Comparison of ENCODE assay signal across 20 cellular contexts in genomic region chr3:115551091-115551490, GRCh38.
DNase-seq lines count a peak whose midpoint lies in the region; ATAC-seq lines count a peak whose summit lies in the region.
"Had no signal": no experiment of that assay in that cellular context is flagged by ENCODE, and none has a peak within 500 bp of the region (broad histone marks: within the 10 kb centered on the region; RNA-seq: fewer than 3 reads in every experiment).

No MANE protein-coding gene starts in this region.

- H3K4me3 Mint-ChIP-seq in activated CD4-positive, alpha-beta memory T cell treated with anti-CD3 and anti-CD28 coated beads for 36 hours: no peak overlapping the region
- H3K4me3 Mint-ChIP-seq: CD4-positive, alpha-beta memory T cell had no signal

- DNase-seq in NCI-H748 (lab: John Stamatoyannopoulos, UW; ENCODE audit: unreplicated experiment) (peak; percentile 17), NCI-H748 treated with DMSO at 0.1 percent for 48 hours (lab: John Stamatoyannopoulos, UW) (no peak), SK-N-DZ (ENCODE audit: low spot score) (peak; percentile 63), fibroblast of peridontal ligament (ENCODE audit: extremely low read depth) (peak; percentile 17), superior temporal gyrus (ENCODE audit: extremely low spot score) (peak; percentile 16)
- DNase-seq in activated CD4-positive, alpha-beta memory T cell treated with anti-CD3 and anti-CD28 coated beads for 36 hours: no peak
- DNase-seq: Caco-2; CD4-positive, alpha-beta memory T cell; DMS153; GDM1; Kasumi-1; MG63; NCI-H1436; NCI-H187 treated with DMSO at 0.1 percent for 48 hours; NCI-H446 treated with DMSO at 0.1 percent for 48 hours; NCI-H526 treated with DMSO at 0.1 percent for 48 hours; NK-92 treated with Interleukin-12 subunit alpha and Interleukin-12 subunit beta, amount 100 ng/mL, for 24 hours; SHP77 treated with DMSO at 0.1 percent for 48 hours; T-helper 1 cell had no signal

- H3K36me3 Mint-ChIP-seq in activated CD4-positive, alpha-beta memory T cell treated with anti-CD3 and anti-CD28 coated beads for 36 hours: no peaks in the 10 kb centered on the region
- H3K36me3 Mint-ChIP-seq: CD4-positive, alpha-beta memory T cell had no signal

- peaks cover 1% of the 10 kb centered on the region for H3K27me3 Mint-ChIP-seq in activated CD4-positive, alpha-beta memory T cell treated with anti-CD3 and anti-CD28 coated beads for 36 hours

- no peak overlapping the region for H3K27ac Mint-ChIP-seq in activated CD4-positive, alpha-beta memory T cell treated with anti-CD3 and anti-CD28 coated beads for 36 hours
- H3K27ac Mint-ChIP-seq: CD4-positive, alpha-beta memory T cell had no signal

- no peaks in the 10 kb centered on the region for H3K4me1 Mint-ChIP-seq in activated CD4-positive, alpha-beta memory T cell treated with anti-CD3 and anti-CD28 coated beads for 36 hours (ENCODE audit: low read depth)
- H3K4me1 Mint-ChIP-seq: CD4-positive, alpha-beta memory T cell had no signal

- no peak for ATAC-seq in GM18502 (IDR thresholded peaks at IDR 0.05; ENCODE audit: poor library complexity, unreplicated experiment)

- CTCF ChIA-PET in activated CD4-positive, alpha-beta memory T cell treated with anti-CD3 and anti-CD28 coated beads for 36 hours (lab: Charles Lee): no interaction called here

- no peaks in the 10 kb centered on the region for H3K9me3 Mint-ChIP-seq in activated CD4-positive, alpha-beta memory T cell treated with anti-CD3 and anti-CD28 coated beads for 36 hours
- H3K9me3 Mint-ChIP-seq: CD4-positive, alpha-beta memory T cell had no signal

- POLR2A ChIA-PET in activated CD4-positive, alpha-beta memory T cell treated with anti-CD3 and anti-CD28 coated beads for 36 hours (lab: Charles Lee): no interaction called here

- intact Hi-C loops in activated CD4-positive, alpha-beta memory T cell treated with anti-CD3 and anti-CD28 coated beads for 36 hours (cut with micrococcal nuclease): no loop called here

Comparison
In these comparisons a context has a peak if more than half of its experiments do, and no peak if none do; other contexts are left out.
1. DNase-seq: peak in NCI-H748 (single experiment), SK-N-DZ (single experiment), fibroblast of peridontal ligament (single experiment) and superior temporal gyrus (single experiment); none in NCI-H748 treated with DMSO at 0.1 percent for 48 hours (single experiment) and activated CD4-positive, alpha-beta memory T cell treated with anti-CD3 and anti-CD28 coated beads for 36 hours (single experiment).